In genomic region chr4:94240384-94240783, GRCh38 we compare ENCODE assay signal across 35 cellular contexts.
"Had no signal": no experiment of that assay in that cellular context is flagged by ENCODE, and none has a peak within 500 bp of the region (broad histone marks: within the 10 kb centered on the region; RNA-seq: fewer than 3 reads in every experiment).

No MANE protein-coding gene starts in this region.

- H3K4me3 ChIP-seq: colonic mucosa, Peyer's patch, SJSA1 had no signal

- H3K4me1 Mint-ChIP-seq: activated CD4-positive, alpha-beta memory T cell treated with anti-CD3 and anti-CD28 coated beads, Interleukin-2, amount 10 ng/mL, durations not matched to agents 7 days and 5 days; activated CD8-positive, alpha-beta memory T cell treated with anti-CD3 and anti-CD28 coated beads, Interleukin-2, amount 10 ng/mL, durations not matched to agents 7 days and 5 days; activated naive CD4-positive, alpha-beta T cell treated with anti-CD3 and anti-CD28 coated beads, Interleukin-2, amount 50 U/mL, for 24 hours had no signal

- H3K27me3 Mint-ChIP-seq: activated CD4-positive, alpha-beta memory T cell treated with anti-CD3 and anti-CD28 coated beads, Interleukin-2, amount 10 ng/mL, durations not matched to agents 7 days and 5 days; activated CD8-positive, alpha-beta memory T cell treated with anti-CD3 and anti-CD28 coated beads, Interleukin-2, amount 10 ng/mL, durations not matched to agents 7 days and 5 days; activated naive CD4-positive, alpha-beta T cell treated with anti-CD3 and anti-CD28 coated beads, Interleukin-2, amount 50 U/mL, for 24 hours; brain had no signal

- H3K27ac ChIP-seq: colonic mucosa, Peyer's patch, SJSA1, WERI-Rb-1 had no signal

- H3K4me1 ChIP-seq: colonic mucosa, Peyer's patch, SJSA1 had no signal

- H3K9me3 Mint-ChIP-seq: activated CD4-positive, alpha-beta memory T cell treated with anti-CD3 and anti-CD28 coated beads, Interleukin-2, amount 10 ng/mL, durations not matched to agents 7 days and 5 days; activated naive CD4-positive, alpha-beta T cell treated with anti-CD3 and anti-CD28 coated beads, Interleukin-2, amount 50 U/mL, for 24 hours; brain had no signal

- DNase-seq: activated CD4-positive, alpha-beta memory T cell treated with anti-CD3 and anti-CD28 coated beads, Interleukin-2, amount 10 ng/mL, durations not matched to agents 7 days and 5 days; activated CD4-positive, alpha-beta T cell treated with anti-CD3 and anti-CD28 coated beads for 1 hour; activated CD4-positive, alpha-beta T cell treated with anti-CD3 and anti-CD28 coated beads for 48 hours; activated CD4-positive, CD25-positive, alpha-beta regulatory T cell; activated CD8-positive, alpha-beta memory T cell treated with anti-CD3 and anti-CD28 coated beads for 24 hours; activated CD8-positive, alpha-beta memory T cell treated with anti-CD3 and anti-CD28 coated beads, Interleukin-2, amount 10 ng/mL, durations not matched to agents 7 days and 5 days; activated CD8-positive, alpha-beta memory T cell treated with anti-CD3 and anti-CD28 coated beads, Interleukin-2, amount 50 U/mL, for 48 hours; activated gamma-delta T cell treated with Interleukin-2 at 50 U/mL for 16 hours; anterior cingulate cortex; caudate nucleus; colonic mucosa; Karpas-422; KBM-7; NCI-H1048; NCI-H146; NCI-H187; NCI-H2029 treated with DMSO at 0.1 percent for 48 hours; NCI-H2107; NCI-H2171; NCI-H510A; NCI-H526; NCI-H748 treated with DMSO at 0.1 percent for 48 hours; NK-92 treated with Interleukin-12 subunit alpha and Interleukin-12 subunit beta, amount 100 ng/mL, for 24 hours; PC-3; Peyer's patch; RPMI8226; SHP77 treated with DMSO at 0.1 percent for 48 hours; SW 1271; T-helper 1 cell; T-helper 2 cell; T-helper 9 cell; WERI-Rb-1 had no signal

- H3K4me3 Mint-ChIP-seq: activated CD4-positive, alpha-beta memory T cell treated with anti-CD3 and anti-CD28 coated beads, Interleukin-2, amount 10 ng/mL, durations not matched to agents 7 days and 5 days; activated CD8-positive, alpha-beta memory T cell treated with anti-CD3 and anti-CD28 coated beads, Interleukin-2, amount 10 ng/mL, durations not matched to agents 7 days and 5 days; activated naive CD4-positive, alpha-beta T cell treated with anti-CD3 and anti-CD28 coated beads, Interleukin-2, amount 50 U/mL, for 24 hours; brain had no signal

- ATAC-seq: activated CD8-positive, alpha-beta memory T cell treated with anti-CD3 and anti-CD28 coated beads, Interleukin-2, amount 10 ng/mL, durations not matched to agents 7 days and 5 days; PC-3 had no signal

- H3K9me3 ChIP-seq: colonic mucosa, Peyer's patch, SJSA1 had no signal

- H3K27me3 ChIP-seq: colonic mucosa, Peyer's patch, SJSA1 had no signal

- H3K36me3 ChIP-seq: colonic mucosa had no signal

- H3K27ac Mint-ChIP-seq: activated CD4-positive, alpha-beta memory T cell treated with anti-CD3 and anti-CD28 coated beads, Interleukin-2, amount 10 ng/mL, durations not matched to agents 7 days and 5 days; activated CD8-positive, alpha-beta memory T cell treated with anti-CD3 and anti-CD28 coated beads, Interleukin-2, amount 10 ng/mL, durations not matched to agents 7 days and 5 days; activated naive CD4-positive, alpha-beta T cell treated with anti-CD3 and anti-CD28 coated beads, Interleukin-2, amount 50 U/mL, for 24 hours; brain had no signal
